ENCODE assay signal across 29 cellular contexts in the genomic region with DNA sequence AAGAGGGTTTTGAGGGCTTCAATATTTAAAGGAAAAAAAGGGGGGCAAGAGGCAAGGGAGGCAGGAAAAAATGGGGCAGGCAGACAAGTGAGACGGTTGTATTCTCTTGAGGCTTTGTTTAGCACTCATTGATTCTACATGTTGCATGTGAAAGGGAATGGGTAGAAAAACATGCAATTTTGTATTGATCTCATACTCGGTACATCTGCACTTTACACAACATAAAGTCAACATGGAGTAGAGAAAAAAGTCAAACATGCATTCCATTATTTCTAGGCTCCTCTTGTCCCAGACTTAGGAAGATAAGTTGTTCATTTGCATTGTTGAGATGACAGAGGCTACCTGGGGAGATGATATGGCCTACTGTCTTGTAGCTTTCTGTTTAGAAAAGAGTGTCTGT. TPM values are rescaled to one million over a fixed set of nuclear protein-coding genes. Genes with fewer than 3 reads are reported as not detected.
"Had no signal": no experiment of that assay in that cellular context is flagged by ENCODE, and none has a peak within 500 bp of the region (broad histone marks: within the 10 kb centered on the region; RNA-seq: fewer than 3 reads in every experiment).

No MANE protein-coding gene starts in this region.

- DNase-seq: stimulated activated CD4-positive, alpha-beta T cell treated with anti-CD3 and anti-CD28 coated beads, Interleukin-2, amount 100 ng/mL, for 48 hours; stimulated activated CD4-positive, alpha-beta T cell treated with anti-CD3 and anti-CD28 coated beads, Interleukin-4, amount 100 ng/mL, for 1 hour; stimulated activated CD4-positive, alpha-beta T cell treated with anti-CD3 and anti-CD28 coated beads, Interleukin-4, amount 100 ng/mL, for 24 hours; stimulated activated CD4-positive, alpha-beta T cell treated with anti-CD3 and anti-CD28 coated beads, Interleukin-4, amount 100 ng/mL, for 4 hours; stimulated activated CD8-positive, alpha-beta memory T cell treated with anti-CD3 and anti-CD28 coated beads, Interleukin-4, amount 100 ng/mL, for 48 hours; stimulated activated naive B cell treated with anti-CD40 and anti-IgM and Interleukin-4, amounts not matched to agents 10 μg/mL and 1 μg/mL and 100 μg/mL, for 72 hours; stimulated activated naive CD4-positive, alpha-beta T cell; stimulated activated naive CD4-positive, alpha-beta T cell treated with Interleukin-2 at 50 U/mL for 16 hours; stimulated activated naive CD8-positive, alpha-beta T cell treated with anti-CD3 and anti-CD28 coated beads, Interleukin-15, amount 100 ng/mL, for 72 hours; stimulated activated naive CD8-positive, alpha-beta T cell treated with anti-CD3 and anti-CD28 coated beads, Interleukin-15, Interleukin-2, amounts not matched to agents 100 U/mL and 50 U/mL, for 24 hours; stomach; substantia nigra; testis; thyroid gland; tibial artery; transverse colon; trophoblast cell; upper lobe of left lung; upper lobe of right lung; uterus had no signal

- H3K9me3 ChIP-seq: stomach, suprapubic skin, testis, thoracic aorta, thyroid gland, tibial artery, tibial nerve, transverse colon, upper lobe of left lung, upper lobe of right lung, uterus, vagina had no signal

- H3K36me3 ChIP-seq: stomach, suprapubic skin, thoracic aorta, thyroid gland, tibial artery, tibial nerve, transverse colon, upper lobe of left lung, upper lobe of right lung, uterus, vagina had no signal

- H3K4me1 ChIP-seq: stomach, suprapubic skin, testis, thyroid gland, tibial artery, tibial nerve, transverse colon, upper lobe of left lung, upper lobe of right lung, uterus, vagina had no signal

- FAIRE-seq: urothelium cell line had no signal

- ATAC-seq: stimulated activated effector memory CD8-positive, alpha-beta T cell treated with anti-CD3 and anti-CD28 coated beads, Interleukin-12 subunit alpha, Interleukin-12 subunit beta, amount 100 ng/mL, for 72 hours; stimulated activated memory B cell treated with anti-CD40 and anti-IgM and Interleukin-4, amounts not matched to agents 10 μg/mL and 1 μg/mL and 100 μg/mL, for 72 hours; stimulated activated naive B cell treated with anti-CD40 and anti-IgM and Interleukin-4, amounts not matched to agents 10 μg/mL and 1 μg/mL and 100 μg/mL, for 72 hours; stimulated activated naive CD8-positive, alpha-beta T cell treated with anti-CD3 and anti-CD28 coated beads, Interleukin-15, amount 100 ng/mL, for 72 hours; stimulated activated naive CD8-positive, alpha-beta T cell treated with anti-CD3 and anti-CD28 coated beads, Interleukin-15, Interleukin-2, amounts not matched to agents 100 U/mL and 50 U/mL, for 24 hours; upper lobe of right lung had no signal

- H3K27ac ChIP-seq: stomach, suprapubic skin, testis, thoracic aorta, thyroid gland, tibial artery, tibial nerve, transverse colon, upper lobe of left lung, upper lobe of right lung, uterus, vagina had no signal

- H3K4me3 ChIP-seq: stomach, suprapubic skin, testis, thoracic aorta, thyroid gland, tibial artery, tibial nerve, transverse colon, upper lobe of left lung, upper lobe of right lung, uterus, vagina had no signal

- H3K27me3 ChIP-seq: stomach, suprapubic skin, testis, thyroid gland, tibial artery, tibial nerve, transverse colon, upper lobe of left lung, upper lobe of right lung, uterus, vagina had no signal

RNA-seq across cellular contexts. Expression of gene DDX3Y, which starts 36.7 kb away (rescaled TPM):
- total RNA-seq: ureter, urinary bladder, uterus, vagina had no signal
